In genomic region chr3:192637803-192638202, GRCh38 we compare ENCODE assay signal across 20 cellular contexts.
"Had no signal": no experiment of that assay in that cellular context is flagged by ENCODE, and none has a peak within 500 bp of the region (broad histone marks: within the 10 kb centered on the region; RNA-seq: fewer than 3 reads in every experiment).

No MANE protein-coding gene starts in this region.

- H3K27me3 ChIP-seq: ascending aorta, body of pancreas, SJCRH30 had no signal

- H3K9me3 ChIP-seq: ascending aorta, body of pancreas, SJCRH30, SK-N-SH had no signal

- H3K4me1 ChIP-seq: ascending aorta, body of pancreas, SJCRH30 had no signal

- H3K36me3 ChIP-seq: ascending aorta, SJCRH30 had no signal

- H3K27ac ChIP-seq: ascending aorta, body of pancreas, KMS-11, SJCRH30, VCaP had no signal

- DNase-seq: activated CD4-positive, alpha-beta memory T cell treated with anti-CD3 and anti-CD28 coated beads for 36 hours; activated CD4-positive, alpha-beta T cell treated with anti-CD3 and anti-CD28 coated beads, Interleukin-2, amount 10 ng/mL, durations not matched to agents 7 days and 5 days; activated CD4-positive, CD25-positive, alpha-beta regulatory T cell; activated CD8-positive, alpha-beta memory T cell treated with anti-CD3 and anti-CD28 coated beads for 24 hours; activated effector memory CD4-positive, alpha-beta T cell treated with anti-CD3 and anti-CD28 coated beads, Interleukin-2, amount 50 U/mL, for 16 hours; activated naive CD4-positive, alpha-beta T cell treated with Interleukin-2 at 50 U/mL for 16 hours; activated naive CD8-positive, alpha-beta T cell treated with anti-CD3 and anti-CD28 coated beads, Interleukin-2, amount 50 U/mL, for 24 hours; activated T-cell treated with anti-CD3 and anti-CD28 coated beads, Interleukin-2, amount 50 U/mL, for 4 hours; amniotic stem cell; body of pancreas; MV-4-11; NCI-H187; NCI-H226; NCI-H510A treated with DMSO at 0.1 percent for 48 hours; SJCRH30; SK-N-SH; T-helper 1 cell had no signal

- H3K4me3 ChIP-seq: ascending aorta, body of pancreas, SJCRH30 had no signal
